In the genomic region with DNA sequence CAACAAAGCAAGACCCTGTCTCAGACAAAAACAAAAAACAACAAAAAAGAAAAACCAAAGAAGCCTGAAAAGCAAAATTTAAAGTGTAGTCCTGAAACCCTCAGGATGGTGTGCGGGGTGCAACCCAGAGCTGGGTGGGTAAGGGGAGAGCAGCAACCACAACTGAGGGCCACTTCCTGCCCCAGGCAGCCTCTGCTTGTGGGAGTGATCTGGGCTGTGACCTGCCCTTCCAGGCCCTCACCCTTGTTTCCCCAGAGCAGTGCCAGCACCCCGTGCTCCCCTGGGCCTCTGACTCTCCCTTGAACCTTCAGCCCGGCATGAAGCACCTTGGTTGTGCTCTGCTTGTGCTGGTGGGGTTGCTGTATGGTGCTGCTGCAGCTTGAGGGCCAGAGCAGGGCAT, we compare ENCODE assay signal across 8 cellular contexts. TPM values are rescaled to one million over a fixed set of nuclear protein-coding genes. Genes with fewer than 3 reads are reported as not detected.
DNase-seq lines count a peak whose midpoint lies in the region; ATAC-seq, FAIRE-seq and TF ChIP-seq lines count a peak whose summit lies in the region.
"Not testable (repeated sequence)": the region's sequence is repeated elsewhere in the genome, so short reads cannot be mapped to it uniquely, and the experiment has no call there.

No MANE protein-coding gene starts in this region.

- H3K4me3 ChIP-seq in CD4-positive, CD25-positive, alpha-beta regulatory T cell (ENCODE audit: low read depth, low read length), result peak overlapping the region; percentile 55
- H3K4me3 ChIP-seq in hepatocyte, result not testable (repeated sequence)

- peak; percentile 75 to 77 for ATAC-seq in CD4-positive, CD25-positive, alpha-beta regulatory T cell (ENCODE audit: low read depth in 2 of 2)
- ATAC-seq in T-cell (replicated peaks in 1 of 4), result peak; percentile 69 to 80 (median 78)
- ATAC-seq in activated CD8-positive, alpha-beta T cell treated with anti-CD3 and anti-CD28 coated beads, Interleukin-2, amount 10 ng/mL, durations not matched to agents 7 days and 5 days, result peak; percentile 72

- H3K27ac ChIP-seq in CD4-positive, CD25-positive, alpha-beta regulatory T cell (ENCODE audit: insufficient read depth, low read length, poor library complexity, severe bottlenecking), result peak overlapping the region; percentile 33
- H3K27ac ChIP-seq in KOPT-K1 (ENCODE audit: low read depth, low read length, poor library complexity, severe bottlenecking) (peak overlapping the region; percentile 47), hepatocyte (peak overlapping the region; percentile 69)

- not testable (repeated sequence) for H3K9me2 ChIP-seq in hepatocyte (replicated peaks; ENCODE audit: insufficient read depth)

- not testable (repeated sequence) for H3K36me3 ChIP-seq in CD4-positive, CD25-positive, alpha-beta regulatory T cell (ENCODE audit: control insufficient read depth, insufficient read depth, low read length); KOPT-K1 (ENCODE audit: insufficient read depth, low read length); hepatocyte (replicated peaks; ENCODE audit: insufficient read depth, low read depth)

- H3K36me3 Mint-ChIP-seq in CD4-positive, CD25-positive, alpha-beta regulatory T cell; T-cell; activated CD8-positive, alpha-beta T cell treated with anti-CD3 and anti-CD28 coated beads, Interleukin-2, amount 10 ng/mL, durations not matched to agents 7 days and 5 days (ENCODE audit: low read depth); activated naive CD8-positive, alpha-beta T cell: not testable (repeated sequence)

- H3K4me1 ChIP-seq in CD4-positive, CD25-positive, alpha-beta regulatory T cell (ENCODE audit: control insufficient read depth, insufficient read depth, low read length, poor library complexity, severe bottlenecking), result peaks cover 66% of the 10 kb centered on the region
- peaks cover 40% of the 10 kb centered on the region for H3K4me1 ChIP-seq in hepatocyte (ENCODE audit: insufficient read depth)

- H3K79me2 ChIP-seq in hepatocyte, result peaks cover 94% of the 10 kb centered on the region

- H3K4me2 ChIP-seq in hepatocyte, result not testable (repeated sequence)

- not testable (repeated sequence) for H3K9me3 ChIP-seq in CD4-positive, CD25-positive, alpha-beta regulatory T cell (ENCODE audit: control insufficient read depth in 2 of 2, low read length in 2 of 2); KOPT-K1 (ENCODE audit: insufficient read depth, low read length, poor library complexity, severe bottlenecking); hepatocyte (ENCODE audit: low read depth)

- POLR2A ChIA-PET in T-cell (lab: Charles Lee), result not testable (repeated sequence)
- POLR2A ChIA-PET in activated CD8-positive, alpha-beta T cell treated with anti-CD3 and anti-CD28 coated beads, Interleukin-2, amount 10 ng/mL, durations not matched to agents 7 days and 5 days (lab: Charles Lee), result interaction anchor here (0.9 to 4.2 kb wide), 4 partner anchors 11 to 140 kb away, joined by 3 to 24 read pairs (median 6); a partner anchor contains a TSS

- FAIRE-seq in GM19239 (lab: Jason Lieb, UNC), result peak; percentile 92

- peak overlapping the region; percentile 72 to 92 (median 90) for H3K27ac Mint-ChIP-seq in CD4-positive, CD25-positive, alpha-beta regulatory T cell
- H3K27ac Mint-ChIP-seq in T-cell, result peak overlapping the region; percentile 97
- peak overlapping the region; percentile 96 for H3K27ac Mint-ChIP-seq in activated CD8-positive, alpha-beta T cell treated with anti-CD3 and anti-CD28 coated beads, Interleukin-2, amount 10 ng/mL, durations not matched to agents 7 days and 5 days
- H3K27ac Mint-ChIP-seq in activated naive CD8-positive, alpha-beta T cell, result peak overlapping the region; percentile 87

- 96% methylated on average over 3 of the region's 3 CpGs for WGBS in hepatocyte (ENCODE audit: low lambda C conversion rate, missing lambda C conversion rate)

- H4K20me1 ChIP-seq in hepatocyte (ENCODE audit: insufficient read depth, poor library complexity, severe bottlenecking), result peaks cover 83% of the 10 kb centered on the region

- H3K27me3 Mint-ChIP-seq in CD4-positive, CD25-positive, alpha-beta regulatory T cell; T-cell; activated CD8-positive, alpha-beta T cell treated with anti-CD3 and anti-CD28 coated beads, Interleukin-2, amount 10 ng/mL, durations not matched to agents 7 days and 5 days (ENCODE audit: low read depth); activated naive CD8-positive, alpha-beta T cell: not testable (repeated sequence)

- H2AFZ ChIP-seq in hepatocyte, result not testable (repeated sequence)

- CTCF ChIA-PET in T-cell (lab: Charles Lee), result not testable (repeated sequence)
- CTCF ChIA-PET in activated CD8-positive, alpha-beta T cell treated with anti-CD3 and anti-CD28 coated beads, Interleukin-2, amount 10 ng/mL, durations not matched to agents 7 days and 5 days (lab: Charles Lee), result interaction anchor here (1.0 to 3.9 kb wide), 7 partner anchors 11 to 133 kb away, joined by 3 to 19 read pairs (median 6); no protein-coding TSS in a partner anchor

- peak in 2 of 3 donors; percentile 36 to 83 for DNase-seq in CD4-positive, CD25-positive, alpha-beta regulatory T cell
- DNase-seq in GM19239 (ENCODE audit: insufficient read length, low spot score); hepatocyte (ENCODE audit: low spot score): not testable (repeated sequence)
- DNase-seq in T-cell, result peak in 9 of 34 experiments; percentile 18 to 61 (median 36)
- peak; percentile 71 for DNase-seq in activated CD8-positive, alpha-beta T cell treated with anti-CD3 and anti-CD28 coated beads, Interleukin-2, amount 10 ng/mL, durations not matched to agents 7 days and 5 days
- DNase-seq in stimulated activated CD4-positive, alpha-beta T cell treated with anti-CD3 and anti-CD28 coated beads, Interleukin-15, amount 100 ng/mL, for 24 hours, result peak; percentile 33

- not testable (repeated sequence) for H3K9me3 Mint-ChIP-seq in CD4-positive, CD25-positive, alpha-beta regulatory T cell; T-cell; activated CD8-positive, alpha-beta T cell treated with anti-CD3 and anti-CD28 coated beads, Interleukin-2, amount 10 ng/mL, durations not matched to agents 7 days and 5 days (ENCODE audit: insufficient read depth); activated naive CD8-positive, alpha-beta T cell (ENCODE audit: low read depth)

- peak overlapping the region; percentile 17 to 81 (median 78) for H3K4me3 Mint-ChIP-seq in CD4-positive, CD25-positive, alpha-beta regulatory T cell
- H3K4me3 Mint-ChIP-seq in T-cell, result peak overlapping the region; percentile 71 to 80 (median 74)
- peak overlapping the region; percentile 74 for H3K4me3 Mint-ChIP-seq in activated CD8-positive, alpha-beta T cell treated with anti-CD3 and anti-CD28 coated beads, Interleukin-2, amount 10 ng/mL, durations not matched to agents 7 days and 5 days
- peak overlapping the region; percentile 58 for H3K4me3 Mint-ChIP-seq in activated naive CD8-positive, alpha-beta T cell

- peaks cover 13 to 86% (median 66%) of the 10 kb centered on the region in 4 donors for H3K4me1 Mint-ChIP-seq in CD4-positive, CD25-positive, alpha-beta regulatory T cell
- peaks cover 85 to 87% (median 85%) of the 10 kb centered on the region in 3 donors for H3K4me1 Mint-ChIP-seq in T-cell
- peaks cover 79% of the 10 kb centered on the region for H3K4me1 Mint-ChIP-seq in activated CD8-positive, alpha-beta T cell treated with anti-CD3 and anti-CD28 coated beads, Interleukin-2, amount 10 ng/mL, durations not matched to agents 7 days and 5 days (ENCODE audit: low read depth)
- peaks cover 81% of the 10 kb centered on the region for H3K4me1 Mint-ChIP-seq in activated naive CD8-positive, alpha-beta T cell (ENCODE audit: low read depth)

- H3K27me3 ChIP-seq in CD4-positive, CD25-positive, alpha-beta regulatory T cell (ENCODE audit: control insufficient read depth, insufficient read depth, low read length); hepatocyte: not testable (repeated sequence)

- TF ChIP-seq CTCF in hepatocyte (IDR thresholded peaks at IDR 0.05; ENCODE audit: poor library complexity), result not testable (repeated sequence)

RNA-seq across cellular contexts. Expression of a gene that starts 13.2 kb away (rescaled TPM):
- 32.9 TPM for total RNA-seq in CD4-positive, CD25-positive, alpha-beta regulatory T cell
- 1 to 10 TPM; 1.3 to 1.6 (median 1.5) TPM for polyA plus RNA-seq in CD4-positive, CD25-positive, alpha-beta regulatory T cell
- total RNA-seq in T-cell (10 to 100 TPM; 31.1 to 50.9 (median 48.1) TPM), hepatocyte (10.6 and 17.2 TPM in 2 replicates)
- 10 to 100 TPM; 25.7 to 26.3 TPM for total RNA-seq in activated CD8-positive, alpha-beta T cell treated with anti-CD3 and anti-CD28 coated beads, Interleukin-2, amount 10 ng/mL, durations not matched to agents 7 days and 5 days
- 12.3 and 13.9 TPM in 2 replicates for polyA plus RNA-seq in hepatocyte

RNA-seq across cellular contexts. Expression of a gene that starts 16.8 kb away (rescaled TPM):
- total RNA-seq in CD4-positive, CD25-positive, alpha-beta regulatory T cell, result 6.3 TPM
- 1 to 10 TPM; 1.1 to 2.0 (median 1.4) TPM for polyA plus RNA-seq in CD4-positive, CD25-positive, alpha-beta regulatory T cell
- total RNA-seq in T-cell, result 10 to 100 TPM in 2 of 5 donors, 1 to 10 TPM in 3; 5.8 to 13.3 (median 9.9) TPM
- 10 to 100 TPM; 12.1 to 12.6 TPM for total RNA-seq in activated CD8-positive, alpha-beta T cell treated with anti-CD3 and anti-CD28 coated beads, Interleukin-2, amount 10 ng/mL, durations not matched to agents 7 days and 5 days
- total RNA-seq in hepatocyte, result 15.2 and 16.6 TPM in 2 replicates
- 15.7 and 16.8 TPM in 2 replicates for polyA plus RNA-seq in hepatocyte

RNA-seq across cellular contexts. Expression of a gene that starts 48.4 kb away (rescaled TPM):
- total RNA-seq in CD4-positive, CD25-positive, alpha-beta regulatory T cell, result 40.2 TPM
- 10 to 100 TPM; 25.0 to 36.3 (median 32.4) TPM for polyA plus RNA-seq in CD4-positive, CD25-positive, alpha-beta regulatory T cell
- total RNA-seq in T-cell, result 10 to 100 TPM; 52.3 to 89.8 (median 81.4) TPM
- total RNA-seq in activated CD8-positive, alpha-beta T cell treated with anti-CD3 and anti-CD28 coated beads, Interleukin-2, amount 10 ng/mL, durations not matched to agents 7 days and 5 days, result 10 to 100 TPM; 77.7 to 79.9 TPM
- 27.1 and 31.5 TPM in 2 replicates for total RNA-seq in hepatocyte
- polyA plus RNA-seq in hepatocyte, result 56.6 and 71.6 TPM in 2 replicates
